24 cellular contexts compared by ENCODE assay signal in the genomic region with DNA sequence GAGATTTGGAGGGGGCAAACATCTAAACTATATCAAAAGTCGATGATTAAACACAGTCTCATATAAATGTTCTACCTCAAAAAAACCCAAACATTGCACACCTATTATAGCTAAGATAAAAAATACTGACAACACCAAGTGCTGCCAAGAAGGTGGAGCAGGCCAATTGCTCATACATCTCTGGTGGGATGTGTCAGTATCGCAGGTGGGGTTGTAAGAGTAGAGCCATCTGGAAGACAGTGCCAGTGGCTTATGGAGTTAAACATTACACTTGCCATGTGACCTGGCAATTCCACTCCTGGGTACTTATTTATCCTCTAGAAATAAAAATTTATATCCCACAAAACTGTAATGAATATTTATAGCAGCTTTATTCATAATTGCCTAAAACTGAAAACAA.
"Had no signal": no experiment of that assay in that cellular context is flagged by ENCODE, and none has a peak within 500 bp of the region (broad histone marks: within the 10 kb centered on the region; RNA-seq: fewer than 3 reads in every experiment).

No MANE protein-coding gene starts in this region.

- H3K4me3 ChIP-seq: dorsolateral prefrontal cortex, esophagus muscularis mucosa, left lung, neural progenitor cell, right atrium auricular region, sigmoid colon, stomach, testis, tibial artery had no signal

- H2AFZ ChIP-seq: neural progenitor cell, parathyroid adenoma had no signal

- ATAC-seq: foreskin keratinocyte; left cardiac atrium; left lung; naive thymus-derived CD4-positive, alpha-beta T cell; stimulated activated effector memory CD8-positive, alpha-beta T cell treated with anti-CD3 and anti-CD28 coated beads, Interleukin-12 subunit alpha, Interleukin-12 subunit beta, amount 100 ng/mL, for 72 hours had no signal

- H3K27ac ChIP-seq: dorsolateral prefrontal cortex, epithelial cell of prostate, esophagus muscularis mucosa, foreskin keratinocyte, left lung, neural progenitor cell, parathyroid adenoma, right atrium auricular region, sigmoid colon, stomach, testis, tibial artery had no signal

- H3K27me3 ChIP-seq: dorsolateral prefrontal cortex, esophagus muscularis mucosa, foreskin keratinocyte, left lung, neural progenitor cell, right atrium auricular region, sigmoid colon, testis, tibial artery had no signal

- H3K9me3 ChIP-seq: esophagus muscularis mucosa, left lung, right atrium auricular region, sigmoid colon, stomach, testis, tibial artery had no signal

- H3K4me1 ChIP-seq: foreskin keratinocyte, neural progenitor cell, parathyroid adenoma, sigmoid colon, testis, tibial artery had no signal

- FAIRE-seq: colon, keratinocyte had no signal

- H3K79me2 ChIP-seq: parathyroid adenoma had no signal

- H3K4me2 ChIP-seq: neural progenitor cell had no signal

- DNase-seq: dorsolateral prefrontal cortex; effector CD4-positive, alpha-beta T cell; endodermal cell; foreskin keratinocyte; head of caudate nucleus; left cardiac atrium; left lung; mesenchymal stem cell; naive thymus-derived CD4-positive, alpha-beta T cell; sigmoid colon; stimulated activated CD4-positive, alpha-beta T cell treated with anti-CD3 and anti-CD28 coated beads, Interleukin-2, amount 100 ng/mL, for 24 hours; stimulated activated CD4-positive, alpha-beta T cell treated with anti-CD3 and anti-CD28 coated beads, Interleukin-4, amount 100 ng/mL, for 24 hours; stimulated activated naive CD4-positive, alpha-beta T cell treated with Interleukin-2 at 50 U/mL for 16 hours; stomach; testis; tibial artery had no signal

- H3K9ac ChIP-seq: neural progenitor cell, parathyroid adenoma had no signal

- H3K36me3 ChIP-seq: esophagus muscularis mucosa, left lung, neural progenitor cell, right atrium auricular region, sigmoid colon, stomach, tibial artery had no signal
